In genomic region chr2:47636596-47636995, GRCh38 we compare ENCODE assay signal across 1 cellular context.
TF ChIP-seq lines count a peak whose summit lies in the region.

No MANE protein-coding gene starts in this region.

TF ChIP-seq in H1, 55 proteins besides CTCF, POLR2A, EP300 and RAD21 (continued from another document):
- no peak for TF ChIP-seq SIRT6 (IDR thresholded peaks at IDR 0.05; ENCODE audit: low read length)
- no peak for TF ChIP-seq YY1 (IDR thresholded peaks at IDR 0.05; ENCODE audit: low read depth, low read length)
- TF ChIP-seq ATF3 (IDR thresholded peaks at IDR 0.05; ENCODE audit: insufficient read depth, low read depth, low read length) = no peak
- no peak for TF ChIP-seq CBX5 (IDR thresholded peaks at IDR 0.05; ENCODE audit: low read depth, low read length)
- TF ChIP-seq FOSL1 (IDR thresholded peaks at IDR 0.05; ENCODE audit: insufficient read depth, low read depth, low read length) = no peak
- no peak for TF ChIP-seq GTF2F1 (IDR thresholded peaks at IDR 0.05; ENCODE audit: borderline replicate concordance, low read depth, low read length)
